16 cellular contexts compared by ENCODE assay signal in the genomic region with DNA sequence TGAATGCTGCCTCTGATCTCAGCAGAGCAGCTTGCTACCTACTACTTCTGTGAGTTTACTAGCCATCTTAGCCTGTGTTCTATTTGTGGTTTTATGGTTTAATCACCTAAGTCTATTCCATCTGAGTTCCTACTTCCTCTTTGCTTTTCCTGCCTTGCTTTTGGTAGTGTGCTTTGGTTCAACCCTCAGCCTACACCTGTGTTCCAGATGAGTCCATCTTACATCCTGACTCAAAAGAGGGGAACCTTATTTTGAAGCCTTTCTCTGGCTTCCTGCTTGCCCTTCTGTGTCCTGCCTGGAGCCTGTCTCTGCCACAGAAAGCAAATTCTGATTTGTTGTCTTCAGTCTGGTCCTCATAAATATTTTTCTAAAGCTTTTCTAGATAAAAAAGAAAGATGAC.
DNase-seq lines count a peak whose midpoint lies in the region; ATAC-seq, FAIRE-seq and TF ChIP-seq lines count a peak whose summit lies in the region.
"Had no signal": no experiment of that assay in that cellular context is flagged by ENCODE, and none has a peak within 500 bp of the region (broad histone marks: within the 10 kb centered on the region; RNA-seq: fewer than 3 reads in every experiment).

No MANE protein-coding gene starts in this region.

- H3K27me3 Mint-ChIP-seq in activated T-helper 1 cell treated with anti-CD3 and anti-CD28 coated beads, Interleukin-12 subunit alpha, Interleukin-12 subunit beta, Interleukin-2, Interleukin-4 antibody, amounts not matched to agents 30 ng/mL and 10 ng/mL and 1 ng/mL, durations not matched to agents 14 hours and 24 hours and 36 hours (ENCODE audit: insufficient read depth): no peaks in the 10 kb centered on the region
- peaks cover 6% of the 10 kb centered on the region for H3K27me3 Mint-ChIP-seq in T-helper 17 cell
- H3K27me3 Mint-ChIP-seq: dendritic cell treated with granulocyte-macrophage colony-stimulating factor and Interleukin-4, amounts not matched to agents 40 ng/mL and 50 ng/mL, for 4 days had no signal

- H3K4me1 Mint-ChIP-seq in activated T-helper 1 cell treated with anti-CD3 and anti-CD28 coated beads, Interleukin-12 subunit alpha, Interleukin-12 subunit beta, Interleukin-2, Interleukin-4 antibody, amounts not matched to agents 30 ng/mL and 10 ng/mL and 1 ng/mL, durations not matched to agents 14 hours and 24 hours and 36 hours (ENCODE audit: low read depth): no peaks in the 10 kb centered on the region
- no peaks in the 10 kb centered on the region for H3K4me1 Mint-ChIP-seq in T-helper 17 cell

- H3K4me3 ChIP-seq in HepG2 (replicated peaks in 1 of 3; ENCODE audit: insufficient read depth in 1 of 3, low read depth in 2 of 3, low read length in 3 of 3): no peak overlapping the region
- H3K4me3 ChIP-seq: adrenal gland, thoracic aorta had no signal

- no peaks in the 10 kb centered on the region for H3K9me3 Mint-ChIP-seq in activated T-helper 1 cell treated with anti-CD3 and anti-CD28 coated beads, Interleukin-12 subunit alpha, Interleukin-12 subunit beta, Interleukin-2, Interleukin-4 antibody, amounts not matched to agents 30 ng/mL and 10 ng/mL and 1 ng/mL, durations not matched to agents 14 hours and 24 hours and 36 hours
- H3K9me3 Mint-ChIP-seq: dendritic cell treated with granulocyte-macrophage colony-stimulating factor and Interleukin-4, amounts not matched to agents 40 ng/mL and 50 ng/mL, for 4 days had no signal

- H2AFZ ChIP-seq in HepG2 (ENCODE audit: low read length): no peak overlapping the region

- no peak overlapping the region for H3K27ac Mint-ChIP-seq in activated T-helper 1 cell treated with anti-CD3 and anti-CD28 coated beads, Interleukin-12 subunit alpha, Interleukin-12 subunit beta, Interleukin-2, Interleukin-4 antibody, amounts not matched to agents 30 ng/mL and 10 ng/mL and 1 ng/mL, durations not matched to agents 14 hours and 24 hours and 36 hours
- no peak overlapping the region for H3K27ac Mint-ChIP-seq in T-helper 17 cell
- H3K27ac Mint-ChIP-seq: dendritic cell treated with granulocyte-macrophage colony-stimulating factor and Interleukin-4, amounts not matched to agents 40 ng/mL and 50 ng/mL, for 4 days had no signal

- POLR2A ChIA-PET in GM10248 (lab: Yijun Ruan, JAX) (no interaction called here), HepG2 (lab: Yijun Ruan, JAX) (no interaction called here)

- CTCF ChIA-PET in GM10248 (lab: Yijun Ruan, JAX) (interaction anchor here (1.8 kb wide), 1 partner anchor 13 kb away, joined by 4 read pairs; no protein-coding TSS in a partner anchor), HepG2 (lab: Yijun Ruan, JAX; ENCODE audit: low intra/inter-chr PET ratio, low total read pairs) (no interaction called here)

- TF ChIP-seq EP300 in HepG2 (IDR thresholded peaks at IDR 0.05; ENCODE audit: low read depth in 2 of 2, low read length in 2 of 2): no peak
- no peak for TF ChIP-seq EP300 in HepG2 (CRISPR knock-in tag; IDR thresholded peaks at IDR 0.05; ENCODE audit: borderline replicate concordance)

- H3K4me2 ChIP-seq in HepG2 (ENCODE audit: low read depth, low read length): no peak overlapping the region

- no peaks in the 10 kb centered on the region for H3K36me3 Mint-ChIP-seq in activated T-helper 1 cell treated with anti-CD3 and anti-CD28 coated beads, Interleukin-12 subunit alpha, Interleukin-12 subunit beta, Interleukin-2, Interleukin-4 antibody, amounts not matched to agents 30 ng/mL and 10 ng/mL and 1 ng/mL, durations not matched to agents 14 hours and 24 hours and 36 hours (ENCODE audit: low read depth)
- H3K36me3 Mint-ChIP-seq in T-helper 17 cell (ENCODE audit: low read depth): no peaks in the 10 kb centered on the region

- in situ Hi-C loops in HepG2 (cut with HindIII; ENCODE audit: extremely low pct_ligation_motif_present, low pct_unique_long_range_greater_than_20kb): no loop called here

- no peak for TF ChIP-seq POLR2A in HepG2 (IDR thresholded peaks at IDR 0.05; ENCODE audit: insufficient read depth in 1 of 2, low read depth in 2 of 2, low read length in 2 of 2)

- H4K20me1 ChIP-seq in HepG2 (ENCODE audit: insufficient read depth, low read length): no peaks in the 10 kb centered on the region

- H3K79me2 ChIP-seq in HepG2 (ENCODE audit: insufficient read depth, low read length): no peaks in the 10 kb centered on the region

- no peak for TF ChIP-seq RAD21 in HepG2 (CRISPR knock-in tag; IDR thresholded peaks at IDR 0.05)

- peak; percentile 20 for DNase-seq in GM10248 (ENCODE audit: extremely low spot score)
- no peak for DNase-seq in activated T-helper 1 cell treated with anti-CD3 and anti-CD28 coated beads, Interleukin-12 subunit alpha, Interleukin-12 subunit beta, Interleukin-2, Interleukin-4 antibody, amounts not matched to agents 30 ng/mL and 10 ng/mL and 1 ng/mL, durations not matched to agents 14 hours and 24 hours and 36 hours (ENCODE audit: low spot score)
- DNase-seq in NCI-H524 treated with DMSO at 0.1 percent for 48 hours (lab: John Stamatoyannopoulos, UW): no peak
- no peak for DNase-seq in HepG2 (ENCODE audit: low spot score)
- DNase-seq in T-helper 17 cell: no peak
- DNase-seq: adrenal gland, islet precursor cell, KG1, NCI-H2171, right cardiac atrium had no signal

- no peaks in the 10 kb centered on the region for H3K4me1 ChIP-seq in HepG2 (ENCODE audit: insufficient read depth, low read length)
- H3K4me1 ChIP-seq: adrenal gland had no signal

- no peaks in the 10 kb centered on the region for H3K27me3 ChIP-seq in HepG2 (ENCODE audit: control insufficient read depth in 1 of 2, insufficient read depth in 2 of 2, low read length in 2 of 2)
- H3K27me3 ChIP-seq: adrenal gland had no signal

- H3K36me3 ChIP-seq in HepG2 (replicated peaks in 1 of 2; ENCODE audit: control insufficient read depth in 1 of 2, insufficient read depth in 2 of 2, low read length in 2 of 2): no peaks in the 10 kb centered on the region
- H3K36me3 ChIP-seq: adrenal gland, thoracic aorta had no signal

- H3K9ac ChIP-seq in HepG2 (ENCODE audit: insufficient read depth, low read depth, low read length): no peak overlapping the region

- ATAC-seq in GM19328 (IDR thresholded peaks at IDR 0.05; ENCODE audit: unreplicated experiment) (peak; percentile 50), HG02678 (IDR thresholded peaks at IDR 0.05; ENCODE audit: unreplicated experiment) (peak; percentile 52), HG03432 (IDR thresholded peaks at IDR 0.05; ENCODE audit: unreplicated experiment) (peak; percentile 59), HepG2 (no peak), T-helper 17 cell (no peak)
- ATAC-seq: right cardiac atrium had no signal

- H3K27ac ChIP-seq in HepG2 (ENCODE audit: extremely low read length, insufficient read depth, low read length): no peak overlapping the region
- H3K27ac ChIP-seq: adrenal gland, thoracic aorta had no signal

- no peak for FAIRE-seq in HepG2 (lab: Jason Lieb, UNC)
- FAIRE-seq: A204.1 had no signal

- intact Hi-C loops in activated T-helper 1 cell treated with anti-CD3 and anti-CD28 coated beads, Interleukin-12 subunit alpha, Interleukin-12 subunit beta, Interleukin-2, Interleukin-4 antibody, amounts not matched to agents 30 ng/mL and 10 ng/mL and 1 ng/mL, durations not matched to agents 14 hours and 24 hours and 36 hours (cut with micrococcal nuclease): no loop called here
- intact Hi-C loops in HepG2 (cut with micrococcal nuclease; ENCODE audit: unreplicated experiment): no loop called here

- no peak overlapping the region for H3K4me3 Mint-ChIP-seq in activated T-helper 1 cell treated with anti-CD3 and anti-CD28 coated beads, Interleukin-12 subunit alpha, Interleukin-12 subunit beta, Interleukin-2, Interleukin-4 antibody, amounts not matched to agents 30 ng/mL and 10 ng/mL and 1 ng/mL, durations not matched to agents 14 hours and 24 hours and 36 hours
- H3K4me3 Mint-ChIP-seq in T-helper 17 cell: no peak overlapping the region
- H3K4me3 Mint-ChIP-seq: dendritic cell treated with granulocyte-macrophage colony-stimulating factor and Interleukin-4, amounts not matched to agents 40 ng/mL and 50 ng/mL, for 4 days had no signal

- H3K9me3 ChIP-seq in HepG2 (ENCODE audit: low read length) (no peaks in the 10 kb centered on the region), T-helper 17 cell (ENCODE audit: control insufficient read depth, low read length, poor library complexity, severe bottlenecking) (no peaks in the 10 kb centered on the region)
- H3K9me3 ChIP-seq: adrenal gland, thoracic aorta had no signal

- BruUV-seq in HepG2 (replicated peaks; lab: Mats Ljungman, UMichigan): no TSS peak

- TF ChIP-seq CTCF in GM10248 (IDR thresholded peaks at IDR 0.05; ENCODE audit: control extremely low read depth, extremely low read depth, low read depth, missing control alignments): no peak
- TF ChIP-seq CTCF in HepG2 (CRISPR knock-in tag; IDR thresholded peaks at IDR 0.05): no peak

TF ChIP-seq in HepG2, 621 proteins besides CTCF, POLR2A, EP300 and RAD21 (continues in another document):
- TF ChIP-seq NCOA5 (CRISPR knock-in tag; IDR thresholded peaks at IDR 0.05) (no peak), ZNF768 (CRISPR knock-in tag; IDR thresholded peaks at IDR 0.05) (no peak), RBFOX2 (IDR thresholded peaks at IDR 0.05; ENCODE audit: low read depth, low read length) (no peak), ZNF530 (CRISPR knock-in tag; IDR thresholded peaks at IDR 0.05; ENCODE audit: low read depth) (no peak), CBX2 (IDR thresholded peaks at IDR 0.05; ENCODE audit: low read depth, low read length) (no peak), CBX2 (CRISPR knock-in tag; IDR thresholded peaks at IDR 0.05; ENCODE audit: low read depth) (no peak), ZNF367 (CRISPR knock-in tag; IDR thresholded peaks at IDR 0.05; ENCODE audit: borderline replicate concordance) (no peak), CBX1 (IDR thresholded peaks at IDR 0.05; ENCODE audit: low read depth) (no peak), SIN3B (IDR thresholded peaks at IDR 0.05; ENCODE audit: low read length) (no peak)
- TF ChIP-seq, protein P1, sequence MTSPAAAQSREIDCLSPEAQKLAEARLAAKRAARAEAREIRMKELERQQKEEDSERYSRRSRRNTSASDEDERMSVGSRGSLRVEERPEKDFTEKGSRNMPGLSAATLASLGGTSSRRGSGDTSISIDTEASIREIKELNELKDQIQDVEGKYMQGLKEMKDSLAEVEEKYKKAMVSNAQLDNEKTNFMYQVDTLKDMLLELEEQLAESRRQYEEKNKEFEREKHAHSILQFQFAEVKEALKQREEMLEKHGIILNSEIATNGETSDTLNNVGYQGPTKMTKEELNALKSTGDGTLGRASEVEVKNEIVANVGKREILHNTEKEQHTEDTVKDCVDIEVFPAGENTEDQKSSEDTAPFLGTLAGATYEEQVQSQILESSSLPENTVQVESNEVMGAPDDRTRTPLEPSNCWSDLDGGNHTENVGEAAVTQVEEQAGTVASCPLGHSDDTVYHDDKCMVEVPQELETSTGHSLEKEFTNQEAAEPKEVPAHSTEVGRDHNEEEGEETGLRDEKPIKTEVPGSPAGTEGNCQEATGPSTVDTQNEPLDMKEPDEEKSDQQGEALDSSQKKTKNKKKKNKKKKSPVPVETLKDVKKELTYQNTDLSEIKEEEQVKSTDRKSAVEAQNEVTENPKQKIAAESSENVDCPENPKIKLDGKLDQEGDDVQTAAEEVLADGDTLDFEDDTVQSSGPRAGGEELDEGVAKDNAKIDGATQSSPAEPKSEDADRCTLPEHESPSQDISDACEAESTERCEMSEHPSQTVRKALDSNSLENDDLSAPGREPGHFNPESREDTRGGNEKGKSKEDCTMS (CRISPR knock-in tag; conservative IDR thresholded peaks at IDR 0.05): no peak

Comparison
In these comparisons a context has a peak if more than half of its experiments do, and no peak if none do; other contexts are left out.
1. ATAC-seq: peak in GM19328 (single experiment), HG02678 (single experiment) and HG03432 (single experiment); none in HepG2 (single experiment) and T-helper 17 cell (single experiment).